1 cellular context compared by ENCODE assay signal in genomic region chr2:105320651-105321215, GRCh38.
TF ChIP-seq lines count a peak whose summit lies in the region.

No MANE protein-coding gene starts in this region.

TF ChIP-seq in SK-N-SH treated with all-trans-retinoic acid at 6 μM for 48 hours, 23 proteins besides CTCF, POLR2A, EP300 and RAD21 (continued from another document):
- no peak for TF ChIP-seq TSHZ2 (CRISPR knock-in tag; IDR thresholded peaks at IDR 0.05)
- TF ChIP-seq TOX (CRISPR knock-in tag; IDR thresholded peaks at IDR 0.05; ENCODE audit: borderline replicate concordance) = no peak
- no peak for TF ChIP-seq ZC3H10 (CRISPR knock-in tag; IDR thresholded peaks at IDR 0.05)
- TF ChIP-seq PATZ1 (CRISPR knock-in tag; IDR thresholded peaks at IDR 0.05; ENCODE audit: borderline replicate concordance) = no peak
- no peak for TF ChIP-seq ESRRG (CRISPR knock-in tag; IDR thresholded peaks at IDR 0.05)
- TF ChIP-seq GLIS3 (CRISPR knock-in tag; IDR thresholded peaks at IDR 0.05) = no peak
- no peak for TF ChIP-seq BACH2 (CRISPR knock-in tag; IDR thresholded peaks at IDR 0.05; ENCODE audit: borderline replicate concordance)
- TF ChIP-seq TCF4 (CRISPR knock-in tag; IDR thresholded peaks at IDR 0.05; ENCODE audit: borderline replicate concordance) = no peak
- no peak for TF ChIP-seq CREB5 (CRISPR knock-in tag; IDR thresholded peaks at IDR 0.05; ENCODE audit: low read depth)
- no peak for TF ChIP-seq SNAI2 (CRISPR knock-in tag; IDR thresholded peaks at IDR 0.05)
- TF ChIP-seq ISL1 (CRISPR knock-in tag; IDR thresholded peaks at IDR 0.05) = no peak
- TF ChIP-seq ZNF565 (CRISPR knock-in tag; conservative IDR thresholded peaks at IDR 0.05; ENCODE audit: low read depth) = no peak
- TF ChIP-seq ZNF70 (CRISPR knock-in tag; IDR thresholded peaks at IDR 0.05) = no peak
- TF ChIP-seq ZNF8 (CRISPR knock-in tag; IDR thresholded peaks at IDR 0.05) = no peak
- TF ChIP-seq CSRNP3 (CRISPR knock-in tag; IDR thresholded peaks at IDR 0.05) = no peak
- TF ChIP-seq PPARA (CRISPR knock-in tag; IDR thresholded peaks at IDR 0.05; ENCODE audit: borderline replicate concordance) = no peak
- TF ChIP-seq CSDC2 (CRISPR knock-in tag; IDR thresholded peaks at IDR 0.05) = no peak
TF ChIP-seq in SK-N-SH treated with all-trans-retinoic acid at 6 μM for 48 hours: peak in this region for 0.
